In genomic region chr10:124469956-124470484, GRCh38 we compare ENCODE assay signal across 34 cellular contexts. TPM values are rescaled to one million over a fixed set of nuclear protein-coding genes. Genes with fewer than 3 reads are reported as not detected.
DNase-seq lines count a peak whose midpoint lies in the region; ATAC-seq and TF ChIP-seq lines count a peak whose summit lies in the region.
"Had no signal": no experiment of that assay in that cellular context is flagged by ENCODE, and none has a peak within 500 bp of the region (broad histone marks: within the 10 kb centered on the region; RNA-seq: fewer than 3 reads in every experiment).

No MANE protein-coding gene starts in this region.

- peaks cover 32% of the 10 kb centered on the region for H4K20me1 ChIP-seq in neural progenitor cell (ENCODE audit: low read depth)

- H3K9ac ChIP-seq in HUES6 (ENCODE audit: low read length): peak overlapping the region; percentile 64
- H3K9ac ChIP-seq in neural progenitor cell: no peak overlapping the region

- H3K79me2 ChIP-seq in neural progenitor cell (ENCODE audit: low read depth): no peaks in the 10 kb centered on the region

- peak overlapping the region; percentile 10; the same call in 1 of the 2 replicates for H3K27ac ChIP-seq in HUES6 (ENCODE audit: low read depth, low read length)
- H3K27ac ChIP-seq in neural progenitor cell: no peak overlapping the region
- H3K27ac ChIP-seq: SJSA1, thoracic aorta, VCaP had no signal

- peaks cover 29% of the 10 kb centered on the region for H3K4me1 Mint-ChIP-seq in neural progenitor cell

- H3K36me3 Mint-ChIP-seq in neural progenitor cell: no peaks in the 10 kb centered on the region

- H3K4me3 ChIP-seq in HUES6 (ENCODE audit: low read depth, low read length) (0 out of 2 replicates have a peak overlapping the region, but pooled peaks have one; percentile 2), neural progenitor cell (peak overlapping the region; percentile 4)
- H3K4me3 ChIP-seq: lung, SJSA1, thoracic aorta had no signal

- H3K27me3 Mint-ChIP-seq in neural progenitor cell (ENCODE audit: insufficient read depth, low read depth): peaks cover 16% of the 10 kb centered on the region
- H3K27me3 Mint-ChIP-seq: activated CD4-positive, alpha-beta T cell treated with anti-CD3 and anti-CD28 coated beads, Interleukin-2, amount 10 ng/mL, durations not matched to agents 24 days and 14 days; activated naive CD8-positive, alpha-beta T cell treated with anti-CD3 and anti-CD28 coated beads, Interleukin-2, amount 10 ng/mL, durations not matched to agents 7 days and 5 days; IgD-negative memory B cell; naive thymus-derived CD8-positive, alpha-beta T cell had no signal

- H3K4me1 ChIP-seq in HUES6 (ENCODE audit: control insufficient read depth, insufficient read depth, low read length) (peaks cover 51% of the 10 kb centered on the region), neural progenitor cell (peaks cover 20% of the 10 kb centered on the region)
- H3K4me1 ChIP-seq: BE2C, SJSA1 had no signal

- H3K27ac Mint-ChIP-seq in neural progenitor cell: no peak overlapping the region
- H3K27ac Mint-ChIP-seq: activated naive CD8-positive, alpha-beta T cell treated with anti-CD3 and anti-CD28 coated beads, Interleukin-2, amount 10 ng/mL, durations not matched to agents 7 days and 5 days; CD8-positive, alpha-beta T cell had no signal

- H3K36me3 ChIP-seq in HUES6 (ENCODE audit: control insufficient read depth, insufficient read depth, low read length) (no peaks in the 10 kb centered on the region), neural progenitor cell (no peaks in the 10 kb centered on the region)
- H3K36me3 ChIP-seq: BE2C, SJSA1, thoracic aorta had no signal

- H3K27me3 ChIP-seq in HUES6 (ENCODE audit: control insufficient read depth, insufficient read depth, low read length) (no peaks in the 10 kb centered on the region), neural progenitor cell (no peaks in the 10 kb centered on the region)
- H3K27me3 ChIP-seq: BE2C, SJSA1 had no signal

- H3K4me3 Mint-ChIP-seq in neural progenitor cell: no peak overlapping the region
- H3K4me3 Mint-ChIP-seq: activated CD4-positive, alpha-beta T cell treated with anti-CD3 and anti-CD28 coated beads, Interleukin-2, amount 10 ng/mL, durations not matched to agents 24 days and 14 days; activated naive CD8-positive, alpha-beta T cell treated with anti-CD3 and anti-CD28 coated beads, Interleukin-2, amount 10 ng/mL, durations not matched to agents 7 days and 5 days; CD8-positive, alpha-beta T cell; IgD-negative memory B cell; naive thymus-derived CD8-positive, alpha-beta T cell had no signal

- ATAC-seq in GM19351 (IDR thresholded peaks at IDR 0.05; ENCODE audit: unreplicated experiment) (no peak), GM19467 (IDR thresholded peaks at IDR 0.05; ENCODE audit: unreplicated experiment) (no peak)
- ATAC-seq: CD8-positive, alpha-beta T cell had no signal

- H3K4me2 ChIP-seq in neural progenitor cell: peak overlapping the region; percentile 50

- H3K9me3 ChIP-seq in HUES6 (ENCODE audit: control insufficient read depth, insufficient read depth, low read depth, low read length): no peaks in the 10 kb centered on the region
- no peaks in the 10 kb centered on the region for H3K9me3 ChIP-seq in neural progenitor cell (ENCODE audit: low read depth)
- H3K9me3 ChIP-seq: BE2C, SJSA1, thoracic aorta had no signal

- H2AFZ ChIP-seq in neural progenitor cell (replicated peaks): peak overlapping the region; percentile 60

- DNase-seq in ELF-1 (ENCODE audit: low read depth, low spot score) (peak; percentile 78), iPS DF 19.7 (ENCODE audit: low read depth, low spot score) (peak; percentile 78), neural progenitor cell (ENCODE audit: low spot score) (peak; percentile 84), NCI-H510A (lab: John Stamatoyannopoulos, UW) (no peak)
- DNase-seq: activated CD4-positive, alpha-beta T cell treated with anti-CD3 and anti-CD28 coated beads, Interleukin-2, amount 10 ng/mL, durations not matched to agents 24 days and 14 days; activated CD8-positive, alpha-beta memory T cell treated with anti-CD3 and anti-CD28 coated beads for 24 hours; activated effector memory CD4-positive, alpha-beta T cell treated with anti-CD3 and anti-CD28 coated beads, Interleukin-2, amount 50 U/mL, for 16 hours; activated naive CD8-positive, alpha-beta T cell treated with anti-CD3 and anti-CD28 coated beads, Interleukin-2, amount 10 ng/mL, durations not matched to agents 7 days and 5 days; activated T-cell treated with anti-CD3 and anti-CD28 coated beads, Interleukin-2, amount 50 U/mL, for 1 hour; BE2C; CD8-positive, alpha-beta T cell; effector CD4-positive, alpha-beta T cell; EL; HCEC 1CT; hypothalamus; MV-4-11; naive thymus-derived CD8-positive, alpha-beta T cell; NCI-H446 treated with DMSO at 0.1 percent for 48 hours; stimulated activated naive CD4-positive, alpha-beta T cell treated with Interleukin-2 at 50 U/mL for 16 hours; T-helper 9 cell had no signal

- H3K9me3 Mint-ChIP-seq in neural progenitor cell: no peaks in the 10 kb centered on the region
- H3K9me3 Mint-ChIP-seq: activated CD4-positive, alpha-beta T cell treated with anti-CD3 and anti-CD28 coated beads, Interleukin-2, amount 10 ng/mL, durations not matched to agents 24 days and 14 days; activated naive CD8-positive, alpha-beta T cell treated with anti-CD3 and anti-CD28 coated beads, Interleukin-2, amount 10 ng/mL, durations not matched to agents 7 days and 5 days; CD8-positive, alpha-beta T cell; IgD-negative memory B cell; naive thymus-derived CD8-positive, alpha-beta T cell had no signal

- no peak for TF ChIP-seq CTCF in neural progenitor cell (IDR thresholded peaks at IDR 0.05)

- H3F3A ChIP-seq in neural progenitor cell (ENCODE audit: low read depth): peaks cover 38% of the 10 kb centered on the region

RNA-seq across cellular contexts. Expression of gene LHPP, which starts 8.4 kb away (rescaled TPM):
- total RNA-seq in neural progenitor cell (ENCODE audit: low replicate concordance): 23.3 and 24.5 TPM in 2 replicates

RNA-seq across cellular contexts. Expression of gene NKX1-2, which starts 20.2 kb away (rescaled TPM):
- total RNA-seq in neural progenitor cell (ENCODE audit: low replicate concordance): not detected in 2 replicates
- total RNA-seq: activated CD4-positive, alpha-beta T cell treated with anti-CD3 and anti-CD28 coated beads, Interleukin-2, amount 10 ng/mL, durations not matched to agents 24 days and 14 days; activated naive CD8-positive, alpha-beta T cell treated with anti-CD3 and anti-CD28 coated beads, Interleukin-2, amount 10 ng/mL, durations not matched to agents 7 days and 5 days; aorta; CD8-positive, alpha-beta T cell; kidney epithelial cell; mononuclear cell; naive thymus-derived CD8-positive, alpha-beta T cell; omental fat pad; renal cortical epithelial cell; RPMI7951; SJSA1; thoracic aorta had no signal

RNA-seq across cellular contexts. Expression of gene OAT, which starts 51.3 kb away (rescaled TPM):
- 40.8 and 56.7 TPM in 2 replicates for total RNA-seq in neural progenitor cell (ENCODE audit: low replicate concordance)
